In genomic region chr1:12343823-12344487, GRCh38 we compare ENCODE assay signal across 12 cellular contexts.
DNase-seq lines count a peak whose midpoint lies in the region; ATAC-seq and TF ChIP-seq lines count a peak whose summit lies in the region.
"Had no signal": no experiment of that assay in that cellular context is flagged by ENCODE, and none has a peak within 500 bp of the region (broad histone marks: within the 10 kb centered on the region; RNA-seq: fewer than 3 reads in every experiment).

No MANE protein-coding gene starts in this region.

- POLR2A ChIA-PET in activated CD8-positive, alpha-beta T cell treated with anti-CD3 and anti-CD28 coated beads, Interleukin-2, amount 10 ng/mL, durations not matched to agents 7 days and 5 days (lab: Charles Lee), result interaction anchor here (0.7 to 2.2 kb wide), 2 partner anchors 9 to 104 kb away, joined by 3 to 8 read pairs; no protein-coding TSS in a partner anchor

- H3K9me3 Mint-ChIP-seq in activated naive CD4-positive, alpha-beta T cell treated with anti-CD3 and anti-CD28 coated beads, Interleukin-2, amount 50 U/mL, for 24 hours, result no peaks in the 10 kb centered on the region
- no peaks in the 10 kb centered on the region for H3K9me3 Mint-ChIP-seq in activated CD8-positive, alpha-beta T cell treated with anti-CD3 and anti-CD28 coated beads, Interleukin-2, amount 10 ng/mL, durations not matched to agents 7 days and 5 days (ENCODE audit: insufficient read depth)

- H3K27ac ChIP-seq in lung (ENCODE audit: low read depth in 1 of 2, low read length in 1 of 2) (peak overlapping the region; percentile 67 to 70), tibial artery (peak overlapping the region; percentile 61 to 64)
- H3K27ac ChIP-seq: foreskin keratinocyte had no signal

- peak overlapping the region; percentile 62 for H3K4me3 Mint-ChIP-seq in activated naive CD4-positive, alpha-beta T cell treated with anti-CD3 and anti-CD28 coated beads, Interleukin-2, amount 50 U/mL, for 24 hours
- no peak overlapping the region for H3K4me3 Mint-ChIP-seq in activated CD8-positive, alpha-beta T cell treated with anti-CD3 and anti-CD28 coated beads, Interleukin-2, amount 10 ng/mL, durations not matched to agents 7 days and 5 days

- H3K27me3 ChIP-seq in lung (ENCODE audit: control insufficient read depth, insufficient read depth), result no peaks in the 10 kb centered on the region
- H3K27me3 ChIP-seq in tibial artery, result no peaks in the 10 kb centered on the region
- H3K27me3 ChIP-seq: foreskin keratinocyte, MG63 had no signal

- intact Hi-C loops in tibial artery (cut with DNase I; ENCODE audit: low total_unique reads), result no loop called here

- peaks cover 29% of the 10 kb centered on the region for H3K36me3 Mint-ChIP-seq in activated naive CD4-positive, alpha-beta T cell treated with anti-CD3 and anti-CD28 coated beads, Interleukin-2, amount 50 U/mL, for 24 hours
- H3K36me3 Mint-ChIP-seq in activated CD8-positive, alpha-beta T cell treated with anti-CD3 and anti-CD28 coated beads, Interleukin-2, amount 10 ng/mL, durations not matched to agents 7 days and 5 days (ENCODE audit: low read depth), result peaks cover 61% of the 10 kb centered on the region

- 52 to 62% methylated on average over 2 of the region's 2 CpGs for WGBS in lung, 2 donors

- ATAC-seq in activated CD8-positive, alpha-beta T cell treated with anti-CD3 and anti-CD28 coated beads, Interleukin-2, amount 10 ng/mL, durations not matched to agents 7 days and 5 days, result no peak
- no peak for ATAC-seq in lung (ENCODE audit: insufficient read depth, low FRiP score)
- ATAC-seq in HG02970 (IDR thresholded peaks at IDR 0.05; ENCODE audit: low FRiP score, unreplicated experiment), result no peak
- ATAC-seq: foreskin keratinocyte had no signal

- no peaks in the 10 kb centered on the region for H3K27me3 Mint-ChIP-seq in activated naive CD4-positive, alpha-beta T cell treated with anti-CD3 and anti-CD28 coated beads, Interleukin-2, amount 50 U/mL, for 24 hours
- H3K27me3 Mint-ChIP-seq in activated CD8-positive, alpha-beta T cell treated with anti-CD3 and anti-CD28 coated beads, Interleukin-2, amount 10 ng/mL, durations not matched to agents 7 days and 5 days (ENCODE audit: low read depth), result no peaks in the 10 kb centered on the region

- peak overlapping the region; percentile 21 for H3K27ac Mint-ChIP-seq in activated naive CD4-positive, alpha-beta T cell treated with anti-CD3 and anti-CD28 coated beads, Interleukin-2, amount 50 U/mL, for 24 hours
- peak overlapping the region; percentile 91 for H3K27ac Mint-ChIP-seq in activated CD8-positive, alpha-beta T cell treated with anti-CD3 and anti-CD28 coated beads, Interleukin-2, amount 10 ng/mL, durations not matched to agents 7 days and 5 days

- H3K4me1 ChIP-seq in lung (ENCODE audit: control insufficient read depth in 2 of 2, insufficient read depth in 2 of 2, low read length in 2 of 2) (peaks cover 11 to 31% of the 10 kb centered on the region in 2 donors), tibial artery (peaks cover 0 to 58% (median 37%) of the 10 kb centered on the region in 4 donors)
- H3K4me1 ChIP-seq: foreskin keratinocyte had no signal

- CTCF ChIA-PET in activated CD8-positive, alpha-beta T cell treated with anti-CD3 and anti-CD28 coated beads, Interleukin-2, amount 10 ng/mL, durations not matched to agents 7 days and 5 days (lab: Charles Lee), result interaction anchor here (0.9 to 3.1 kb wide), 6 partner anchors 12 to 315 kb away, joined by 3 to 10 read pairs (median 4); partner anchors contain the start of gene DHRS3

- no peak for DNase-seq in activated naive CD4-positive, alpha-beta T cell (lab: John Stamatoyannopoulos, UW)
- no peak for DNase-seq in activated CD8-positive, alpha-beta T cell treated with anti-CD3 and anti-CD28 coated beads, Interleukin-2, amount 10 ng/mL, durations not matched to agents 7 days and 5 days
- no peak for DNase-seq in lung (ENCODE audit: low spot score)
- no peak for DNase-seq in tibial artery
- no peak for DNase-seq in NCI-H1417 treated with DMSO at 0.1 percent for 48 hours (lab: John Stamatoyannopoulos, UW)
- DNase-seq in NCI-H1092 treated with DMSO at 0.1 percent for 48 hours (lab: John Stamatoyannopoulos, UW), result no peak
- DNase-seq: foreskin keratinocyte, mesendoderm, MG63, NCI-H69 had no signal

- TF ChIP-seq CTCF in lung (IDR thresholded peaks at IDR 0.05; ENCODE audit: control extremely low read depth, extremely low read depth) (no peak), tibial artery (IDR thresholded peaks at IDR 0.05) (no peak)

- H3K4me3 ChIP-seq in lung (no peak overlapping the region), tibial artery (no peak overlapping the region)
- H3K4me3 ChIP-seq: MG63 had no signal

- H3K9me3 ChIP-seq in lung (ENCODE audit: control insufficient read depth in 2 of 2, insufficient read depth in 1 of 2, low read length in 1 of 2) (no peaks in the 10 kb centered on the region), tibial artery (no peaks in the 10 kb centered on the region)
- H3K9me3 ChIP-seq: MG63 had no signal

- peaks cover 9 to 15% of the 10 kb centered on the region in 2 donors for H3K36me3 ChIP-seq in lung (ENCODE audit: control insufficient read depth in 2 of 2, insufficient read depth in 2 of 2, low read length in 2 of 2)
- peaks cover 31 to 43% (median 33%) of the 10 kb centered on the region in 3 donors for H3K36me3 ChIP-seq in tibial artery

- peaks cover 70% of the 10 kb centered on the region for H3K4me1 Mint-ChIP-seq in activated naive CD4-positive, alpha-beta T cell treated with anti-CD3 and anti-CD28 coated beads, Interleukin-2, amount 50 U/mL, for 24 hours
- peaks cover 60% of the 10 kb centered on the region for H3K4me1 Mint-ChIP-seq in activated CD8-positive, alpha-beta T cell treated with anti-CD3 and anti-CD28 coated beads, Interleukin-2, amount 10 ng/mL, durations not matched to agents 7 days and 5 days (ENCODE audit: low read depth)
